In genomic region chr5:158739941-158740340, GRCh38 we compare ENCODE assay signal across 11 cellular contexts.
A peak's percentile ranks its signal among the peaks of the same experiment; 100 is the strongest.
DNase-seq lines count a peak whose midpoint lies in the region; ATAC-seq and TF ChIP-seq lines count a peak whose summit lies in the region.
"Had no signal": no experiment of that assay in that cellular context is flagged by ENCODE, and none has a peak within 500 bp of the region (broad histone marks: within the 10 kb centered on the region; RNA-seq: fewer than 3 reads in every experiment).

No MANE protein-coding gene starts in this region.

- no peak for TF ChIP-seq POLR2A in heart left ventricle (IDR thresholded peaks at IDR 0.05)
- TF ChIP-seq POLR2A in vagina (IDR thresholded peaks at IDR 0.05), result no peak

- H3K4me2 ChIP-seq in smooth muscle cell, result peak overlapping the region; percentile 47

- peaks cover 3% of the 10 kb centered on the region for H3K27me3 ChIP-seq in WERI-Rb-1 (ENCODE audit: insufficient read depth, low read depth, severe bottlenecking)
- H3K27me3 ChIP-seq in heart left ventricle, result no peaks in the 10 kb centered on the region
- H3K27me3 ChIP-seq in smooth muscle cell (ENCODE audit: low read depth), result peaks cover 51% of the 10 kb centered on the region
- no peaks in the 10 kb centered on the region for H3K27me3 ChIP-seq in vagina

- H3K79me2 ChIP-seq in smooth muscle cell (ENCODE audit: low read depth), result no peaks in the 10 kb centered on the region

- DNase-seq in WERI-Rb-1 (peak; percentile 48), heart left ventricle (peak in 1 of 5 donors; percentile 27), smooth muscle cell (lab: John Stamatoyannopoulos, UW; ENCODE audit: unreplicated experiment) (no peak), vagina (ENCODE audit: extremely low spot score in 2 of 2) (no peak), retina (no peak)
- DNase-seq in stimulated activated naive CD4-positive, alpha-beta T cell (lab: John Stamatoyannopoulos, UW), result no peak
- no peak for DNase-seq in activated CD4-positive, CD25-positive, alpha-beta regulatory T cell (lab: John Stamatoyannopoulos, UW)
- DNase-seq: CD4-positive, alpha-beta memory T cell; naive thymus-derived CD4-positive, alpha-beta T cell; NCI-H1436 had no signal

- H3K4me1 ChIP-seq in heart left ventricle (peaks cover 0 to 22% (median 0%) of the 10 kb centered on the region in 12 donors), smooth muscle cell (ENCODE audit: low read depth) (peaks cover 7% of the 10 kb centered on the region), vagina (peaks cover 4% of the 10 kb centered on the region)

- H3K36me3 ChIP-seq in WERI-Rb-1, result no peaks in the 10 kb centered on the region
- no peaks in the 10 kb centered on the region for H3K36me3 ChIP-seq in heart left ventricle
- H3K36me3 ChIP-seq in smooth muscle cell (ENCODE audit: low read depth), result no peaks in the 10 kb centered on the region
- no peaks in the 10 kb centered on the region for H3K36me3 ChIP-seq in vagina

- 65 to 69% (median 67%) methylated on average over 10 of the region's 10 CpGs for WGBS in heart left ventricle, 4 donors
- 23% methylated on average over 10 of the region's 10 CpGs for WGBS in smooth muscle cell (ENCODE audit: low lambda C conversion rate)

- peak in 3 of 4 donors; percentile 55 to 70 (median 59) for ATAC-seq in heart left ventricle
- ATAC-seq: naive thymus-derived CD4-positive, alpha-beta T cell had no signal

- no peaks in the 10 kb centered on the region for H3F3A ChIP-seq in smooth muscle cell (ENCODE audit: low read depth)

- H3K9me3 ChIP-seq in WERI-Rb-1 (ENCODE audit: severe bottlenecking) (no peaks in the 10 kb centered on the region), heart left ventricle (no peaks in the 10 kb centered on the region), smooth muscle cell (replicated peaks; ENCODE audit: low read depth) (no peaks in the 10 kb centered on the region), vagina (no peaks in the 10 kb centered on the region)

- no peaks in the 10 kb centered on the region for H4K20me1 ChIP-seq in smooth muscle cell (ENCODE audit: low read depth)

- H3K27ac ChIP-seq in WERI-Rb-1 (no peak overlapping the region), heart left ventricle (peak overlapping the region in 6 of 12 donors; percentile 10 to 55 (median 22)), smooth muscle cell (ENCODE audit: low read depth) (no peak overlapping the region), vagina (no peak overlapping the region)

- no peak overlapping the region; the same call in 1 of the 2 replicates for H3K4me3 ChIP-seq in WERI-Rb-1 (ENCODE audit: low read depth, low read length)
- no peak overlapping the region for H3K4me3 ChIP-seq in heart left ventricle
- no peak overlapping the region for H3K4me3 ChIP-seq in smooth muscle cell
- H3K4me3 ChIP-seq in vagina, result no peak overlapping the region

- no peak overlapping the region for H2AFZ ChIP-seq in smooth muscle cell (ENCODE audit: low read depth)

- intact Hi-C loops in heart left ventricle (cut with DNase I) (no loop called here), vagina (cut with DNase I) (no loop called here)

- no peak overlapping the region for H3K9ac ChIP-seq in smooth muscle cell (ENCODE audit: low read depth)

- TF ChIP-seq CTCF in GM12872 (IDR thresholded peaks at IDR 0.05; ENCODE audit: insufficient read depth, low read depth, low read length) (peak; percentile 17; the same call in 1 of the 3 replicates), WERI-Rb-1 (IDR thresholded peaks at IDR 0.05; ENCODE audit: low read depth, low read length) (peak; percentile 66), heart left ventricle (IDR thresholded peaks at IDR 0.05) (peak in 10 of 12 donors; percentile 16 to 58 (median 32)), smooth muscle cell (IDR thresholded peaks at IDR 0.05; ENCODE audit: borderline replicate concordance, insufficient read depth, poor library complexity, severe bottlenecking) (peak; percentile 23), vagina (IDR thresholded peaks at IDR 0.05) (peak in 1 of 3 experiments; percentile 45)
